ENCODE assay signal across 19 cellular contexts in the genomic region with DNA sequence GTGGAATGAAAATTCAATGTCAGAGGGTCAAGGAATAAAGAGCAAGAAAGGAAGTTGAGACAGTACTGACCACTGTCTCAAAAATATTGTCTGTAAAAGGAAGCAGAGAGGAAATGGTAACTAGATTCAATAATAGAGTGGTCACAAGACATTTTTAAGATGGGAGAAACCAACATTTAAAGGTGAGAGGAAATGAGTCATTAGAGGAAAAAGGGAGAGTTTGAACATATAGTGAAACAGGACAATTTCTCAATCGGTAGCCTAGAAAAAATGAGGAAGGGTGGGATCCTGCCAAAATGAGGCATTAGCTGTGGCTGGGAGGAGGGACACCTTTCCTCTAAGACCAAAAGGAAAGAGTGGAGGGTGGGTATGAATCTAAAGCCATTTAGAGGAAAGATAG.
"Had no signal": no experiment of that assay in that cellular context is flagged by ENCODE, and none has a peak within 500 bp of the region (broad histone marks: within the 10 kb centered on the region; RNA-seq: fewer than 3 reads in every experiment).

No MANE protein-coding gene starts in this region.

- ATAC-seq: activated naive CD4-positive, alpha-beta T cell treated with anti-CD3 and anti-CD28 coated beads, Interleukin-2, amount 50 U/mL, for 72 hours; foreskin keratinocyte; left lobe of liver; lower lobe of right lung; right lobe of liver; stimulated activated effector memory CD8-positive, alpha-beta T cell treated with anti-CD3 and anti-CD28 coated beads, Interleukin-12 subunit alpha, Interleukin-12 subunit beta, amount 100 ng/mL, for 72 hours; stimulated activated naive CD8-positive, alpha-beta T cell treated with anti-CD3 and anti-CD28 coated beads, Interleukin-15, amount 100 ng/mL, for 72 hours; WTC11 had no signal

- H3K27ac ChIP-seq: coronary artery, foreskin keratinocyte, lower lobe of right lung, parathyroid adenoma, right lobe of liver, skin epidermis, tibial artery had no signal

- H3K27me3 ChIP-seq: foreskin keratinocyte had no signal

- H3K9me3 ChIP-seq: lower lobe of right lung, right lobe of liver had no signal

- DNase-seq: activated T-cell treated with anti-CD3 and anti-CD28 coated beads, Interleukin-2, amount 50 U/mL, for 1 hour; aorta; endodermal cell; lower lobe of right lung; naive B cell; nucleus accumbens; right lobe of liver; stimulated activated CD4-positive, alpha-beta T cell treated with anti-CD3 and anti-CD28 coated beads, Interleukin-2, amount 100 ng/mL, for 24 hours; stimulated activated naive CD8-positive, alpha-beta T cell treated with anti-CD3 and anti-CD28 coated beads, Interleukin-15, amount 100 ng/mL, for 72 hours; T-helper 9 cell; tibial artery had no signal

- H3K4me1 ChIP-seq: lower lobe of right lung, parathyroid adenoma, right lobe of liver, tibial artery had no signal

- H3K4me3 ChIP-seq: coronary artery, lower lobe of right lung, right lobe of liver, skin epidermis, tibial artery had no signal

- H3K36me3 ChIP-seq: lower lobe of right lung, right lobe of liver, tibial artery had no signal
